14 cellular contexts compared by ENCODE assay signal in genomic region chr5:94240616-94241287, GRCh38.
DNase-seq lines count a peak whose midpoint lies in the region; ATAC-seq, FAIRE-seq and TF ChIP-seq lines count a peak whose summit lies in the region.
"Had no signal": no experiment of that assay in that cellular context is flagged by ENCODE, and none has a peak within 500 bp of the region (broad histone marks: within the 10 kb centered on the region; RNA-seq: fewer than 3 reads in every experiment).

No MANE protein-coding gene starts in this region.

- H3K9me3 ChIP-seq in right atrium auricular region (peaks cover 0 to 3% of the 10 kb centered on the region in 2 donors), PC-3 (ENCODE audit: low read length) (no peaks in the 10 kb centered on the region), gastroesophageal sphincter (peaks cover 0 to 9% (median 0%) of the 10 kb centered on the region in 3 donors)
- H3K9me3 ChIP-seq: sigmoid colon had no signal

- H3K9me2 ChIP-seq in PC-3 (replicated peaks; ENCODE audit: low read length), result no peaks in the 10 kb centered on the region

- H3K27me3 ChIP-seq in right atrium auricular region (no peaks in the 10 kb centered on the region), PC-3 (ENCODE audit: low read length) (no peaks in the 10 kb centered on the region), gastroesophageal sphincter (no peaks in the 10 kb centered on the region)
- H3K27me3 ChIP-seq: BLaER1, sigmoid colon, tibial nerve had no signal

- H3F3A ChIP-seq in PC-3 (ENCODE audit: low read length, unreplicated experiment), result no peaks in the 10 kb centered on the region

- H4K20me1 ChIP-seq in PC-3 (ENCODE audit: low read length), result no peaks in the 10 kb centered on the region
- H4K20me1 ChIP-seq: BLaER1 had no signal

- POLR2A ChIA-PET in PC-3 (lab: Charles Lee; ENCODE audit: unreplicated experiment), result no interaction called here
- POLR2A ChIA-PET in activated CD8-positive, alpha-beta T cell treated with anti-CD3 and anti-CD28 coated beads, Interleukin-2, amount 10 ng/mL, durations not matched to agents 7 days and 5 days (lab: Charles Lee), result no interaction called here

- H3K36me3 Mint-ChIP-seq in activated CD8-positive, alpha-beta T cell treated with anti-CD3 and anti-CD28 coated beads, Interleukin-2, amount 10 ng/mL, durations not matched to agents 7 days and 5 days (ENCODE audit: low read depth), result no peaks in the 10 kb centered on the region
- H3K36me3 Mint-ChIP-seq: activated naive CD8-positive, alpha-beta T cell had no signal

- peak; percentile 73 for FAIRE-seq in urothelium cell line (lab: Jason Lieb, UNC)

- BruUV-seq in PC-3 (replicated peaks; lab: Mats Ljungman, UMichigan), result no TSS peak

- no peak overlapping the region for H3K4me3 Mint-ChIP-seq in activated CD8-positive, alpha-beta T cell treated with anti-CD3 and anti-CD28 coated beads, Interleukin-2, amount 10 ng/mL, durations not matched to agents 7 days and 5 days
- H3K4me3 Mint-ChIP-seq: activated naive CD8-positive, alpha-beta T cell had no signal

- H3K9ac ChIP-seq in PC-3 (ENCODE audit: low read length), result 0 out of 2 replicates have a peak overlapping the region, but pooled peaks have one; percentile 9
- H3K9ac ChIP-seq: BLaER1 had no signal

- peaks cover 0 to 4% of the 10 kb centered on the region in 2 donors for H3K4me1 ChIP-seq in right atrium auricular region
- H3K4me1 ChIP-seq in PC-3 (ENCODE audit: insufficient read depth, low read length), result peaks cover 19% of the 10 kb centered on the region
- H3K4me1 ChIP-seq in gastroesophageal sphincter, result peaks cover 0 to 33% (median 8%) of the 10 kb centered on the region in 3 donors
- H3K4me1 ChIP-seq: BLaER1 had no signal

- no peaks in the 10 kb centered on the region for H3K79me2 ChIP-seq in PC-3 (ENCODE audit: low read length)

- DNase-seq in left ventricle myocardium superior, result no peak
- no peak for DNase-seq in right atrium auricular region (ENCODE audit: low spot score)
- peak; percentile 18 for DNase-seq in PC-3
- DNase-seq in urothelium cell line (ENCODE audit: low spot score), result peak; percentile 25
- no peak for DNase-seq in activated CD8-positive, alpha-beta T cell treated with anti-CD3 and anti-CD28 coated beads, Interleukin-2, amount 10 ng/mL, durations not matched to agents 7 days and 5 days
- DNase-seq: NCI-H1930, sigmoid colon, T-helper 9 cell had no signal

- TF ChIP-seq POLR2A in gastroesophageal sphincter (IDR thresholded peaks at IDR 0.05), result no peak

- no peak for TF ChIP-seq EP300 in gastroesophageal sphincter (IDR thresholded peaks at IDR 0.05)

- TF ChIP-seq CTCF in right atrium auricular region (IDR thresholded peaks at IDR 0.05) (no peak), PC-3 (conservative IDR thresholded peaks at IDR 0.05; ENCODE audit: low read depth, low read length) (no peak), gastroesophageal sphincter (IDR thresholded peaks at IDR 0.05) (no peak)

- peak; percentile 49 for ATAC-seq in left ventricle myocardium superior
- peak; percentile 35 for ATAC-seq in PC-3
- ATAC-seq in gastroesophageal sphincter, result peak; percentile 61
- ATAC-seq in HG03159 (IDR thresholded peaks at IDR 0.05; ENCODE audit: unreplicated experiment), result no peak
- ATAC-seq in HG02884 (IDR thresholded peaks at IDR 0.05; ENCODE audit: unreplicated experiment), result no peak
- ATAC-seq in activated CD8-positive, alpha-beta T cell treated with anti-CD3 and anti-CD28 coated beads, Interleukin-2, amount 10 ng/mL, durations not matched to agents 7 days and 5 days, result no peak

- H3K9me3 Mint-ChIP-seq in activated CD8-positive, alpha-beta T cell treated with anti-CD3 and anti-CD28 coated beads, Interleukin-2, amount 10 ng/mL, durations not matched to agents 7 days and 5 days (ENCODE audit: insufficient read depth), result no peaks in the 10 kb centered on the region

- H3K4me2 ChIP-seq in PC-3 (ENCODE audit: low read length), result peak overlapping the region; percentile 67
- H3K4me2 ChIP-seq: BLaER1 had no signal

- WGBS in gastroesophageal sphincter (ENCODE audit: low coverage in 1 of 2), 2 donors, result 16 to 37% methylated on average over 5 of the region's 5 CpGs

- H3K36me3 ChIP-seq in right atrium auricular region (no peaks in the 10 kb centered on the region), PC-3 (ENCODE audit: low read depth, low read length) (no peaks in the 10 kb centered on the region), gastroesophageal sphincter (no peaks in the 10 kb centered on the region)
- H3K36me3 ChIP-seq: BLaER1, sigmoid colon, tibial nerve had no signal

- intact Hi-C loops in left ventricle myocardium superior (cut with micrococcal nuclease), result no loop called here
- intact Hi-C loops in PC-3 (cut with micrococcal nuclease), result loop anchor here (10.0 kb wide), 1 partner anchor 86 kb away; no protein-coding TSS in a partner anchor

- H3K27me3 Mint-ChIP-seq in activated CD8-positive, alpha-beta T cell treated with anti-CD3 and anti-CD28 coated beads, Interleukin-2, amount 10 ng/mL, durations not matched to agents 7 days and 5 days (ENCODE audit: low read depth), result no peaks in the 10 kb centered on the region
- H3K27me3 Mint-ChIP-seq: activated naive CD8-positive, alpha-beta T cell had no signal

- CTCF ChIA-PET in PC-3 (lab: Charles Lee), result interaction anchor here (0.9 kb wide), 1 partner anchor 497 kb away, joined by 3 read pairs; no protein-coding TSS in a partner anchor
- CTCF ChIA-PET in activated CD8-positive, alpha-beta T cell treated with anti-CD3 and anti-CD28 coated beads, Interleukin-2, amount 10 ng/mL, durations not matched to agents 7 days and 5 days (lab: Charles Lee), result no interaction called here

- H3K4me1 Mint-ChIP-seq in activated CD8-positive, alpha-beta T cell treated with anti-CD3 and anti-CD28 coated beads, Interleukin-2, amount 10 ng/mL, durations not matched to agents 7 days and 5 days (ENCODE audit: low read depth), result no peaks in the 10 kb centered on the region

- peak overlapping the region; percentile 74 for H2AFZ ChIP-seq in PC-3 (ENCODE audit: low read length)

- H3K27ac Mint-ChIP-seq in activated CD8-positive, alpha-beta T cell treated with anti-CD3 and anti-CD28 coated beads, Interleukin-2, amount 10 ng/mL, durations not matched to agents 7 days and 5 days, result no peak overlapping the region
- H3K27ac Mint-ChIP-seq: activated naive CD8-positive, alpha-beta T cell had no signal

- H3K27ac ChIP-seq in right atrium auricular region (peak overlapping the region in 1 of 2 donors; percentile 17), PC-3 (ENCODE audit: low read length) (peak overlapping the region; percentile 82), gastroesophageal sphincter (peak overlapping the region in 2 of 4 donors; percentile 39 to 49)
- H3K27ac ChIP-seq: BLaER1, tibial nerve had no signal

- H3K4me3 ChIP-seq in right atrium auricular region (no peak overlapping the region), PC-3 (ENCODE audit: low read length) (peak overlapping the region; percentile 13; the same call in 1 of the 2 replicates), gastroesophageal sphincter (no peak overlapping the region)
- H3K4me3 ChIP-seq: BLaER1, sigmoid colon, tibial nerve had no signal

Comparison
In these comparisons a context has a peak if more than half of its experiments do, and no peak if none do; other contexts are left out.
1. ATAC-seq: peak in left ventricle myocardium superior (single experiment), PC-3 (single experiment) and gastroesophageal sphincter (single experiment); none in HG03159 (single experiment), HG02884 (single experiment) and activated CD8-positive, alpha-beta T cell treated with anti-CD3 and anti-CD28 coated beads, Interleukin-2, amount 10 ng/mL, durations not matched to agents 7 days and 5 days (single experiment).
2. DNase-seq: peak in PC-3 (single experiment) and urothelium cell line (single experiment); none in left ventricle myocardium superior (single experiment), right atrium auricular region (single experiment) and activated CD8-positive, alpha-beta T cell treated with anti-CD3 and anti-CD28 coated beads, Interleukin-2, amount 10 ng/mL, durations not matched to agents 7 days and 5 days (single experiment).